ENCODE assay signal across 8 cellular contexts in the genomic region with DNA sequence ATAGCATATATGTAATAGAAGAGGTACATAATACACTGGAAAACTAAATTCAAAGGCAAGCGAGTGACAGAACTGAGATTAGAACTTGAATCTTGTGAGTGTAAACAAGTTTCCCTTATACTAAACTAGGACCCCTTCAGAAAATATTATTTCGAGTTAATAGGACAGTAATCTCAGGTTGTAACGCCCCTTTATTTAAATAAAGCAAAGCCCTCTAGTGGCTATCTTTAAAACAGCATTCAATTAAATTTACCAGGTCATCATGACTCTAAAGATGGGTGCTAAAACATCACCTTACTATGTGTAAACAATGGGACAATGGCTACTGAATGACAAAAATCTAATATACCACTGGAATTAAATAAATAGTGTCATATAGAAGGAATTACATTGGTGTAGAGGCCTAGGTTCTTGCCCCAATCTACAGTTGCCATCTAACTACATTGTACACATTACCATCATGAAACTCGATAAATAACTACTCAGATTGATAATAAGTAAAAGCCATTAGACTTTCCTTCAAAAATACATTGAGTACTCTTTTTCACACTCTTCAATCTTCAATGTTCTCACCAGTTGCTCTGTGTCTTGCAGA.
DNase-seq lines count a peak whose midpoint lies in the region; ATAC-seq and TF ChIP-seq lines count a peak whose summit lies in the region.

No MANE protein-coding gene starts in this region.

- BruUV-seq in Caco-2 (replicated peaks; lab: Mats Ljungman, UMichigan): no TSS peak

- H3K27ac Mint-ChIP-seq in Caco-2 (ENCODE audit: unreplicated experiment): no peak overlapping the region
- H3K27ac Mint-ChIP-seq in naive thymus-derived CD4-positive, alpha-beta T cell: no peak overlapping the region

- no peaks in the 10 kb centered on the region for H3K27me3 ChIP-seq in Caco-2 (replicated peaks; ENCODE audit: control insufficient read depth, insufficient read depth, low read length)
- no peaks in the 10 kb centered on the region for H3K27me3 ChIP-seq in naive thymus-derived CD4-positive, alpha-beta T cell (ENCODE audit: control insufficient read depth in 2 of 2, insufficient read depth in 2 of 2, low read length in 2 of 2)

- no peak overlapping the region for H3K4me3 Mint-ChIP-seq in Caco-2 (ENCODE audit: unreplicated experiment)
- no peak overlapping the region for H3K4me3 Mint-ChIP-seq in naive thymus-derived CD4-positive, alpha-beta T cell

- ATAC-seq in SK-N-SH treated with all-trans-retinoic acid at 6 μM for 48 hours: 0 out of 3 replicates have a peak, but pooled peaks have one; percentile 23
- ATAC-seq in left lobe of liver: peak; percentile 63
- ATAC-seq in naive thymus-derived CD4-positive, alpha-beta T cell: no peak
- no peak for ATAC-seq in HG03095 (IDR thresholded peaks at IDR 0.05; ENCODE audit: unreplicated experiment)

- H3K9me3 Mint-ChIP-seq in Caco-2 (ENCODE audit: unreplicated experiment): no peaks in the 10 kb centered on the region
- peaks cover 0 to 3% (median 0%) of the 10 kb centered on the region in 11 donors for H3K9me3 Mint-ChIP-seq in naive thymus-derived CD4-positive, alpha-beta T cell

- no peak overlapping the region for H3K27ac ChIP-seq in naive thymus-derived CD4-positive, alpha-beta T cell (ENCODE audit: low read depth, low read length)

- no peaks in the 10 kb centered on the region for H3K4me1 Mint-ChIP-seq in Caco-2 (ENCODE audit: low read depth, unreplicated experiment)
- H3K4me1 Mint-ChIP-seq in naive thymus-derived CD4-positive, alpha-beta T cell: no peaks in the 10 kb centered on the region

- H3K36me3 ChIP-seq in Caco-2 (ENCODE audit: control insufficient read depth, insufficient read depth, low read length): no peaks in the 10 kb centered on the region
- no peaks in the 10 kb centered on the region for H3K36me3 ChIP-seq in naive thymus-derived CD4-positive, alpha-beta T cell (ENCODE audit: control insufficient read depth in 2 of 3, insufficient read depth in 3 of 3, low read length in 3 of 3)

- no peaks in the 10 kb centered on the region for H3K36me3 Mint-ChIP-seq in Caco-2 (ENCODE audit: insufficient read depth, unreplicated experiment)
- H3K36me3 Mint-ChIP-seq in naive thymus-derived CD4-positive, alpha-beta T cell: no peaks in the 10 kb centered on the region

- H3K9me3 ChIP-seq in Caco-2: no peaks in the 10 kb centered on the region
- no peaks in the 10 kb centered on the region for H3K9me3 ChIP-seq in naive thymus-derived CD4-positive, alpha-beta T cell (ENCODE audit: control insufficient read depth in 2 of 3, low read length in 3 of 3)

- H3K27me3 Mint-ChIP-seq in Caco-2 (ENCODE audit: insufficient read depth, unreplicated experiment): no peaks in the 10 kb centered on the region
- peaks cover 0 to 11% (median 6%) of the 10 kb centered on the region in 5 donors for H3K27me3 Mint-ChIP-seq in naive thymus-derived CD4-positive, alpha-beta T cell

- H3K4me1 ChIP-seq in Caco-2: no peaks in the 10 kb centered on the region
- no peaks in the 10 kb centered on the region for H3K4me1 ChIP-seq in naive thymus-derived CD4-positive, alpha-beta T cell (ENCODE audit: control insufficient read depth in 2 of 2, insufficient read depth in 2 of 2, low read length in 2 of 2)

- CTCF ChIA-PET in Caco-2 (lab: Charles Lee): no interaction called here
- CTCF ChIA-PET in HEK293T (lab: Yijun Ruan, JAX): no interaction called here
- CTCF ChIA-PET in naive thymus-derived CD4-positive, alpha-beta T cell (lab: Charles Lee): no interaction called here

- peak; percentile 33 to 64 for TF ChIP-seq CTCF in Caco-2 (IDR thresholded peaks at IDR 0.05; ENCODE audit: insufficient read depth in 1 of 2, low read depth in 1 of 2, low read length in 1 of 2, severe bottlenecking in 1 of 2, unreplicated experiment in 1 of 2)

- H3K4me3 ChIP-seq in Caco-2 (ENCODE audit: low read depth, low read length): no peak overlapping the region
- no peak overlapping the region for H3K4me3 ChIP-seq in naive thymus-derived CD4-positive, alpha-beta T cell (ENCODE audit: low read length)

- POLR2A ChIA-PET in Caco-2 (lab: Charles Lee) (no interaction called here), HEK293T (lab: Yijun Ruan, JAX) (no interaction called here)
- POLR2A ChIA-PET in naive thymus-derived CD4-positive, alpha-beta T cell (lab: Charles Lee): no interaction called here

- DNase-seq in Caco-2 (no peak), HEK293T (ENCODE audit: extremely low spot score) (peak; percentile 8), left lobe of liver (ENCODE audit: low spot score) (no peak), AG08396 (ENCODE audit: low spot score) (no peak)
- DNase-seq in naive thymus-derived CD4-positive, alpha-beta T cell: no peak
- DNase-seq in activated naive CD4-positive, alpha-beta T cell treated with Interleukin-2 at 50 U/mL for 16 hours: no peak

- intact Hi-C loops in Caco-2 (cut with micrococcal nuclease; ENCODE audit: unreplicated experiment): no loop called here
- intact Hi-C loops in naive thymus-derived CD4-positive, alpha-beta T cell (cut with micrococcal nuclease): no loop called here

TF ChIP-seq in HEK293T, 16 proteins besides CTCF, POLR2A, EP300 and RAD21:
- TF ChIP-seq SP1 (IDR thresholded peaks at IDR 0.05) (no peak), FOXK2 (IDR thresholded peaks at IDR 0.05) (no peak), ZNF384 (IDR thresholded peaks at IDR 0.05) (no peak), SUZ12 (IDR thresholded peaks at IDR 0.05) (no peak), FOXA1 (IDR thresholded peaks at IDR 0.05) (no peak)

TF ChIP-seq in SK-N-SH treated with all-trans-retinoic acid at 6 μM for 48 hours, 23 proteins besides CTCF, POLR2A, EP300 and RAD21:
- no peak for TF ChIP-seq ZNF70 (CRISPR knock-in tag; IDR thresholded peaks at IDR 0.05)
- no peak for TF ChIP-seq CSDC2 (CRISPR knock-in tag; IDR thresholded peaks at IDR 0.05)
- TF ChIP-seq PPARA (CRISPR knock-in tag; IDR thresholded peaks at IDR 0.05; ENCODE audit: borderline replicate concordance): no peak
- no peak for TF ChIP-seq RARB (CRISPR knock-in tag; IDR thresholded peaks at IDR 0.05)
- TF ChIP-seq TSHZ2 (CRISPR knock-in tag; IDR thresholded peaks at IDR 0.05): no peak
- TF ChIP-seq TCF4 (CRISPR knock-in tag; IDR thresholded peaks at IDR 0.05; ENCODE audit: borderline replicate concordance): no peak

Comparison
In these comparisons a context has a peak if more than half of its experiments do, and no peak if none do; other contexts are left out.
1. ATAC-seq: peak in SK-N-SH treated with all-trans-retinoic acid at 6 μM for 48 hours (single experiment) and left lobe of liver (single experiment); none in naive thymus-derived CD4-positive, alpha-beta T cell (single experiment) and HG03095 (single experiment).